10 cellular contexts compared by ENCODE assay signal in genomic region chr3:10744098-10744465, GRCh38.
DNase-seq lines count a peak whose midpoint lies in the region; ATAC-seq and TF ChIP-seq lines count a peak whose summit lies in the region.
"Had no signal": no experiment of that assay in that cellular context is flagged by ENCODE, and none has a peak within 500 bp of the region (broad histone marks: within the 10 kb centered on the region; RNA-seq: fewer than 3 reads in every experiment).

No MANE protein-coding gene starts in this region.

- no peak overlapping the region for H3K4me3 Mint-ChIP-seq in Caco-2 (ENCODE audit: unreplicated experiment)
- H3K4me3 Mint-ChIP-seq: dendritic cell treated with granulocyte-macrophage colony-stimulating factor and Interleukin-4, amounts not matched to agents 40 ng/mL and 50 ng/mL, for 4 days had no signal

- H3K36me3 Mint-ChIP-seq in Caco-2 (ENCODE audit: insufficient read depth, unreplicated experiment): no peaks in the 10 kb centered on the region

- BruUV-seq in Caco-2 (replicated peaks; lab: Mats Ljungman, UMichigan): no TSS peak

- H3K27me3 ChIP-seq in Caco-2 (replicated peaks; ENCODE audit: control insufficient read depth, insufficient read depth, low read length) (no peaks in the 10 kb centered on the region), H7 (ENCODE audit: control insufficient read depth, insufficient read depth, low read length) (no peaks in the 10 kb centered on the region), foreskin keratinocyte (peaks cover 58% of the 10 kb centered on the region)

- no peak overlapping the region for H3K27ac ChIP-seq in foreskin keratinocyte
- H3K27ac ChIP-seq: left lung had no signal

- POLR2A ChIA-PET in Caco-2 (lab: Charles Lee): no interaction called here

- peaks cover 13% of the 10 kb centered on the region for H3K27me3 Mint-ChIP-seq in Caco-2 (ENCODE audit: insufficient read depth, unreplicated experiment)

- intact Hi-C loops in Caco-2 (cut with micrococcal nuclease; ENCODE audit: unreplicated experiment): no loop called here

- H3K36me3 ChIP-seq in Caco-2 (ENCODE audit: control insufficient read depth, insufficient read depth, low read length) (no peaks in the 10 kb centered on the region), H7 (replicated peaks; ENCODE audit: control insufficient read depth, insufficient read depth, low read length) (no peaks in the 10 kb centered on the region)
- H3K36me3 ChIP-seq: left lung had no signal

- in situ Hi-C loops in SK-MEL-5 (cut with HindIII; ENCODE audit: low pct_unique_long_range_greater_than_20kb, low sequenced_read_pairs): no loop called here

- H3K9me3 Mint-ChIP-seq in Caco-2 (ENCODE audit: unreplicated experiment): no peaks in the 10 kb centered on the region
- H3K9me3 Mint-ChIP-seq: dendritic cell treated with granulocyte-macrophage colony-stimulating factor and Interleukin-4, amounts not matched to agents 40 ng/mL and 50 ng/mL, for 4 days had no signal

- no peak overlapping the region for H3K27ac Mint-ChIP-seq in Caco-2 (ENCODE audit: unreplicated experiment)
- H3K27ac Mint-ChIP-seq: dendritic cell treated with granulocyte-macrophage colony-stimulating factor and Interleukin-4, amounts not matched to agents 40 ng/mL and 50 ng/mL, for 4 days had no signal

- H3K4me1 ChIP-seq in Caco-2: no peaks in the 10 kb centered on the region
- no peaks in the 10 kb centered on the region for H3K4me1 ChIP-seq in foreskin keratinocyte
- H3K4me1 ChIP-seq: left lung had no signal

- H3K9me3 ChIP-seq in Caco-2: no peaks in the 10 kb centered on the region
- H3K9me3 ChIP-seq: left lung had no signal

- peak; percentile 51 for ATAC-seq in foreskin keratinocyte
- ATAC-seq in GM21423 (IDR thresholded peaks at IDR 0.05; ENCODE audit: unreplicated experiment): no peak
- no peak for ATAC-seq in GM21717 (IDR thresholded peaks at IDR 0.05; ENCODE audit: unreplicated experiment)
- no peak for ATAC-seq in HG03342 (IDR thresholded peaks at IDR 0.05; ENCODE audit: unreplicated experiment)
- ATAC-seq: left lung had no signal

- no peaks in the 10 kb centered on the region for H3K4me1 Mint-ChIP-seq in Caco-2 (ENCODE audit: low read depth, unreplicated experiment)

- no peak overlapping the region for H3K4me3 ChIP-seq in Caco-2 (ENCODE audit: low read depth, low read length)
- H3K4me3 ChIP-seq in H7 (ENCODE audit: insufficient read depth, low read depth, low read length): no peak overlapping the region
- H3K4me3 ChIP-seq: left lung had no signal

- peak; percentile 49 to 50 for DNase-seq in Caco-2
- peak; percentile 56 for DNase-seq in H7
- peak; percentile 4 for DNase-seq in SK-MEL-5 (ENCODE audit: low read depth, low spot score)
- DNase-seq in foreskin keratinocyte: no peak
- no peak for DNase-seq in dedifferentiated amniotic fluid mesenchymal stem cell (ENCODE audit: extremely low spot score)
- DNase-seq: left lung had no signal

- CTCF ChIA-PET in Caco-2 (lab: Charles Lee): no interaction called here

- peak; percentile 11 to 43 for TF ChIP-seq CTCF in Caco-2 (IDR thresholded peaks at IDR 0.05; ENCODE audit: insufficient read depth in 1 of 2, low read depth in 1 of 2, low read length in 1 of 2, severe bottlenecking in 1 of 2, unreplicated experiment in 1 of 2)
- TF ChIP-seq CTCF in foreskin keratinocyte (conservative IDR thresholded peaks at IDR 0.05): peak; percentile 48

Comparison
In these comparisons a context has a peak if more than half of its experiments do, and no peak if none do; other contexts are left out.
1. DNase-seq: peak in Caco-2 (2 of 2), H7 (single experiment) and SK-MEL-5 (single experiment); none in foreskin keratinocyte (0 of 2) and dedifferentiated amniotic fluid mesenchymal stem cell (single experiment).